1 cellular context compared by ENCODE assay signal in genomic region chr2:97995026-97995733, GRCh38.
A peak's percentile ranks its signal among the peaks of the same experiment; 100 is the strongest.
TF ChIP-seq lines count a peak whose summit lies in the region.

No MANE protein-coding gene starts in this region.

TF ChIP-seq in K562, 482 proteins besides CTCF, POLR2A, EP300 and RAD21 (continued from another document):
- TF ChIP-seq CAMTA2 (CRISPR knock-in tag; conservative IDR thresholded peaks at IDR 0.05) (0 out of 2 replicates have a peak, but pooled peaks have one; percentile 7), ZNF197 (CRISPR knock-in tag; IDR thresholded peaks at IDR 0.05; ENCODE audit: low read depth) (peak; percentile 16; the same call in 1 of the 2 replicates), HMG20B (CRISPR knock-in tag; IDR thresholded peaks at IDR 0.05) (no peak), SMARCE1 (IDR thresholded peaks at IDR 0.05) (no peak), TRIM24 (IDR thresholded peaks at IDR 0.05) (no peak), PHF8 (IDR thresholded peaks at IDR 0.05; ENCODE audit: borderline replicate concordance, low read length) (peak; percentile 63; the same call in 1 of the 2 replicates), ZNF766 (CRISPR knock-in tag; conservative IDR thresholded peaks at IDR 0.05) (peak; percentile 34; the same call in 1 of the 2 replicates), CTBP1 (IDR thresholded peaks at IDR 0.05; ENCODE audit: borderline replicate concordance) (peak; percentile 36; the same call in 1 of the 2 replicates), RBM25 (IDR thresholded peaks at IDR 0.05; ENCODE audit: low read depth, low read length, severe bottlenecking) (peak; percentile 30), PTBP1 (IDR thresholded peaks at IDR 0.05; ENCODE audit: low read depth, low read length) (no peak), POLR3A (IDR thresholded peaks at IDR 0.05; ENCODE audit: borderline replicate concordance, extremely low read depth, insufficient read depth, insufficient read length) (no peak), RBM22 (IDR thresholded peaks at IDR 0.05; ENCODE audit: low read depth, low read length, poor library complexity, severe bottlenecking) (no peak), KLF16 (IDR thresholded peaks at IDR 0.05) (no peak), CCNT2 (IDR thresholded peaks at IDR 0.05; ENCODE audit: borderline replicate concordance, extremely low read depth, insufficient read length, low read depth, low read length) (peak; percentile 12)
- TF ChIP-seq, protein P1, sequence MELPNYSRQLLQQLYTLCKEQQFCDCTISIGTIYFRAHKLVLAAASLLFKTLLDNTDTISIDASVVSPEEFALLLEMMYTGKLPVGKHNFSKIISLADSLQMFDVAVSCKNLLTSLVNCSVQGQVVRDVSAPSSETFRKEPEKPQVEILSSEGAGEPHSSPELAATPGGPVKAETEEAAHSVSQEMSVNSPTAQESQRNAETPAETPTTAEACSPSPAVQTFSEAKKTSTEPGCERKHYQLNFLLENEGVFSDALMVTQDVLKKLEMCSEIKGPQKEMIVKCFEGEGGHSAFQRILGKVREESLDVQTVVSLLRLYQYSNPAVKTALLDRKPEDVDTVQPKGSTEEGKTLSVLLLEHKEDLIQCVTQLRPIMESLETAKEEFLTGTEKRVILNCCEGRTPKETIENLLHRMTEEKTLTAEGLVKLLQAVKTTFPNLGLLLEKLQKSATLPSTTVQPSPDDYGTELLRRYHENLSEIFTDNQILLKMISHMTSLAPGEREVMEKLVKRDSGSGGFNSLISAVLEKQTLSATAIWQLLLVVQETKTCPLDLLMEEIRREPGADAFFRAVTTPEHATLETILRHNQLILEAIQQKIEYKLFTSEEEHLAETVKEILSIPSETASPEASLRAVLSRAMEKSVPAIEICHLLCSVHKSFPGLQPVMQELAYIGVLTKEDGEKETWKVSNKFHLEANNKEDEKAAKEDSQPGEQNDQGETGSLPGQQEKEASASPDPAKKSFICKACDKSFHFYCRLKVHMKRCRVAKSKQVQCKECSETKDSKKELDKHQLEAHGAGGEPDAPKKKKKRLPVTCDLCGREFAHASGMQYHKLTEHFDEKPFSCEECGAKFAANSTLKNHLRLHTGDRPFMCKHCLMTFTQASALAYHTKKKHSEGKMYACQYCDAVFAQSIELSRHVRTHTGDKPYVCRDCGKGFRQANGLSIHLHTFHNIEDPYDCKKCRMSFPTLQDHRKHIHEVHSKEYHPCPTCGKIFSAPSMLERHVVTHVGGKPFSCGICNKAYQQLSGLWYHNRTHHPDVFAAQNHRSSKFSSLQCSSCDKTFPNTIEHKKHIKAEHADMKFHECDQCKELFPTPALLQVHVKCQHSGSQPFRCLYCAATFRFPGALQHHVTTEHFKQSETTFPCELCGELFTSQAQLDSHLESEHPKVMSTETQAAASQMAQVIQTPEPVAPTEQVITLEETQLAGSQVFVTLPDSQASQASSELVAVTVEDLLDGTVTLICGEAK (IDR thresholded peaks at IDR 0.05): 0 out of 2 replicates have a peak, but pooled peaks have one; percentile 16
- TF ChIP-seq, protein P1 (CRISPR knock-in tag; IDR thresholded peaks at IDR 0.05): no peak
